In genomic region chr3:138947303-138948121, GRCh38 we compare ENCODE assay signal across 9 cellular contexts. TPM values are rescaled to one million over a fixed set of nuclear protein-coding genes. Genes with fewer than 3 reads are reported as not detected.
DNase-seq lines count a peak whose midpoint lies in the region; ATAC-seq lines count a peak whose summit lies in the region.
"Had no signal": no experiment of that assay in that cellular context is flagged by ENCODE, and none has a peak within 500 bp of the region (broad histone marks: within the 10 kb centered on the region; RNA-seq: fewer than 3 reads in every experiment).

No MANE protein-coding gene starts in this region.

- WGBS in aorta, 2 donors, result 34 to 36% methylated on average over 37 of the region's 37 CpGs

- no peak for DNase-seq in stimulated activated naive CD8-positive, alpha-beta T cell treated with anti-CD3 and anti-CD28 coated beads, Interleukin-15, Interleukin-2, amounts not matched to agents 100 U/mL and 50 U/mL, for 24 hours
- DNase-seq in central memory CD8-positive, alpha-beta T cell (ENCODE audit: low spot score in 2 of 2), result no peak
- DNase-seq in aorta (peak in 1 of 2 donors; percentile 69), GM19240 (ENCODE audit: insufficient read length, low spot score) (no peak), GOT3 (lab: John Stamatoyannopoulos, UW) (no peak)
- DNase-seq: NCI-H345 had no signal

- H3K9me3 ChIP-seq in muscle layer of duodenum (ENCODE audit: control insufficient read depth in 1 of 2, low read length in 2 of 2) (no peaks in the 10 kb centered on the region), aorta (ENCODE audit: control insufficient read depth, low read length) (no peaks in the 10 kb centered on the region)

- H3K4me3 ChIP-seq in muscle layer of duodenum (ENCODE audit: low read depth in 1 of 2, low read length in 2 of 2), result peak overlapping the region; percentile 7 to 67
- peak overlapping the region; percentile 28 to 51 for H3K4me3 ChIP-seq in aorta (ENCODE audit: low read length in 2 of 2)

- intact Hi-C loops in aorta (cut with DNase I), result no loop called here

- peaks cover 0 to 46% of the 10 kb centered on the region in 2 donors for H3K4me1 ChIP-seq in muscle layer of duodenum (ENCODE audit: control insufficient read depth in 1 of 2, insufficient read depth in 2 of 2, low read length in 2 of 2)
- H3K4me1 ChIP-seq in aorta (ENCODE audit: control insufficient read depth in 1 of 2, insufficient read depth in 2 of 2, low read length in 2 of 2), result peaks cover 0 to 2% of the 10 kb centered on the region in 2 donors

- H3K4me3 Mint-ChIP-seq in stimulated activated naive CD8-positive, alpha-beta T cell treated with anti-CD3 and anti-CD28 coated beads, Interleukin-15, Interleukin-2, amounts not matched to agents 100 ng/mL and 50 ng/mL, for 24 hours, result peak overlapping the region; percentile 14
- peak overlapping the region; percentile 64 for H3K4me3 Mint-ChIP-seq in central memory CD8-positive, alpha-beta T cell

- no peaks in the 10 kb centered on the region for H3K36me3 Mint-ChIP-seq in stimulated activated naive CD8-positive, alpha-beta T cell treated with anti-CD3 and anti-CD28 coated beads, Interleukin-15, Interleukin-2, amounts not matched to agents 100 ng/mL and 50 ng/mL, for 24 hours (ENCODE audit: low read depth)
- peaks cover 2% of the 10 kb centered on the region for H3K36me3 Mint-ChIP-seq in central memory CD8-positive, alpha-beta T cell (ENCODE audit: insufficient read depth)

- H3K27ac ChIP-seq in muscle layer of duodenum (ENCODE audit: low read length) (no peak overlapping the region), aorta (ENCODE audit: low read depth in 1 of 2, low read length in 2 of 2) (no peak overlapping the region)

- no peak overlapping the region for H3K27ac Mint-ChIP-seq in stimulated activated naive CD8-positive, alpha-beta T cell treated with anti-CD3 and anti-CD28 coated beads, Interleukin-15, Interleukin-2, amounts not matched to agents 100 ng/mL and 50 ng/mL, for 24 hours
- H3K27ac Mint-ChIP-seq in central memory CD8-positive, alpha-beta T cell (ENCODE audit: low read depth), result no peak overlapping the region

- H3K9me3 Mint-ChIP-seq in stimulated activated naive CD8-positive, alpha-beta T cell treated with anti-CD3 and anti-CD28 coated beads, Interleukin-15, Interleukin-2, amounts not matched to agents 100 ng/mL and 50 ng/mL, for 24 hours, result no peaks in the 10 kb centered on the region
- no peaks in the 10 kb centered on the region for H3K9me3 Mint-ChIP-seq in central memory CD8-positive, alpha-beta T cell

- peaks cover 34% of the 10 kb centered on the region for H3K4me1 Mint-ChIP-seq in stimulated activated naive CD8-positive, alpha-beta T cell treated with anti-CD3 and anti-CD28 coated beads, Interleukin-15, Interleukin-2, amounts not matched to agents 100 ng/mL and 50 ng/mL, for 24 hours (ENCODE audit: low read depth)
- H3K4me1 Mint-ChIP-seq in central memory CD8-positive, alpha-beta T cell, result peaks cover 17% of the 10 kb centered on the region

- H3K27me3 Mint-ChIP-seq in stimulated activated naive CD8-positive, alpha-beta T cell treated with anti-CD3 and anti-CD28 coated beads, Interleukin-15, Interleukin-2, amounts not matched to agents 100 ng/mL and 50 ng/mL, for 24 hours, result peaks cover 79% of the 10 kb centered on the region
- H3K27me3 Mint-ChIP-seq in central memory CD8-positive, alpha-beta T cell, result peaks cover 83% of the 10 kb centered on the region

- H3K36me3 ChIP-seq in muscle layer of duodenum (ENCODE audit: control insufficient read depth in 1 of 2, insufficient read depth in 2 of 2, low read length in 2 of 2) (no peaks in the 10 kb centered on the region), aorta (ENCODE audit: control insufficient read depth in 1 of 2, insufficient read depth in 2 of 2, low read length in 1 of 2) (no peaks in the 10 kb centered on the region)

- no peak for ATAC-seq in stimulated activated naive CD8-positive, alpha-beta T cell treated with anti-CD3 and anti-CD28 coated beads, Interleukin-15, Interleukin-2, amounts not matched to agents 100 U/mL and 50 U/mL, for 24 hours
- ATAC-seq in central memory CD8-positive, alpha-beta T cell (replicated peaks; ENCODE audit: extremely low read depth, poor library complexity, severe bottlenecking), result no peak
- ATAC-seq in aorta (ENCODE audit: low FRiP score) (no peak), HG02610 (IDR thresholded peaks at IDR 0.05; ENCODE audit: unreplicated experiment) (no peak)

- H3K27me3 ChIP-seq in muscle layer of duodenum (ENCODE audit: low read depth, low read length) (peaks cover 85% of the 10 kb centered on the region), aorta (ENCODE audit: control insufficient read depth in 1 of 2, insufficient read depth in 2 of 2, low read length in 1 of 2) (no peaks in the 10 kb centered on the region)

RNA-seq across cellular contexts. Expression of gene FOXL2NB, which starts 0.5 kb away (rescaled TPM):
- total RNA-seq in aorta, result not detected
- polyA plus RNA-seq in aorta, result not detected

RNA-seq across cellular contexts. Expression of gene FOXL2, which starts 0.6 kb away (rescaled TPM):
- total RNA-seq in aorta, result not detected
- polyA plus RNA-seq in aorta, result not detected

RNA-seq across cellular contexts. Expression of gene PRR23A, which starts 58.6 kb away (rescaled TPM):
- not detected for total RNA-seq in aorta
- polyA plus RNA-seq in aorta, result not detected
